Comparison of ENCODE assay signal across 14 cellular contexts in the genomic region with DNA sequence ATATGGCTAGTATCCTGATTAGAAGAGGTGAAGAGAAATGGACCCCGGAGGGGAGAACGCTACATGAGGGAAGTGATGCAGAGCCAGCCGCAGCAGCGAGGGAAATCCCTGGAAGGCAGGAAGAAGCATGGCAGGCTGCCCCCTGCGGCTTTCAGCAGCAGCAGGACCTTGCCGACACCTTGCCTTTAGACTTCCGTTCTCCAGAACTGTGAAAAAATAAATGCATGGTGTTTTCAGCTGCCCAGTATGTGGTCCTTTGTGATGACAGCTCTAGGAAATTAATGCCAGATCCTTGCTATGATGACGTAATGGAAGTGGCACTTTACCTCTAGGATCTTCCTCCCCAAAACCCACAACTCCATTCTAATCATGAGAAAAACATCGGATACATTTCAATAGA. TPM values are rescaled to one million over a fixed set of nuclear protein-coding genes. Genes with fewer than 3 reads are reported as not detected.
DNase-seq lines count a peak whose midpoint lies in the region; ATAC-seq and TF ChIP-seq lines count a peak whose summit lies in the region.
"Had no signal": no experiment of that assay in that cellular context is flagged by ENCODE, and none has a peak within 500 bp of the region (broad histone marks: within the 10 kb centered on the region; RNA-seq: fewer than 3 reads in every experiment).

No MANE protein-coding gene starts in this region.

- no peak overlapping the region for H3K27ac Mint-ChIP-seq in endothelial cell (ENCODE audit: unreplicated experiment)

- no peaks in the 10 kb centered on the region for H3K4me1 Mint-ChIP-seq in endothelial cell (ENCODE audit: unreplicated experiment)

- no peaks in the 10 kb centered on the region for H3K9me3 Mint-ChIP-seq in endothelial cell (ENCODE audit: unreplicated experiment)

- H3K27me3 Mint-ChIP-seq in endothelial cell (ENCODE audit: unreplicated experiment): peaks cover 1% of the 10 kb centered on the region

- H3K4me3 Mint-ChIP-seq in endothelial cell (ENCODE audit: unreplicated experiment): peak overlapping the region; percentile 20

- H3K36me3 Mint-ChIP-seq in endothelial cell (ENCODE audit: low read depth, unreplicated experiment): no peaks in the 10 kb centered on the region

- intact Hi-C loops in Right ventricle myocardium inferior (cut with DNase I): no loop called here

- peak; percentile 14 for DNase-seq in stimulated activated CD4-positive, alpha-beta T cell treated with anti-CD3 and anti-CD28 coated beads, Interleukin-15, amount 100 ng/mL, for 24 hours
- DNase-seq in stimulated activated CD4-positive, alpha-beta T cell treated with anti-CD3 and anti-CD28 coated beads, Interleukin-4, amount 100 ng/mL, for 1 hour: no peak
- peak; percentile 53 for DNase-seq in SK-N-DZ (ENCODE audit: low spot score)
- peak; percentile 16 for DNase-seq in endothelial cell (ENCODE audit: low spot score)
- no peak for DNase-seq in Right ventricle myocardium inferior (ENCODE audit: missing footprints)
- DNase-seq in stimulated activated CD4-positive, alpha-beta T cell treated with anti-CD3 and anti-CD28 coated beads, Interleukin-12 subunit alpha, Interleukin-12 subunit beta, amount 100 ng/mL, for 4 hours: no peak
- no peak for DNase-seq in NCI-H1092 (lab: John Stamatoyannopoulos, UW)
- DNase-seq: amniotic stem cell; DND-41; NCI-H1105 treated with DMSO at 0.1 percent for 48 hours; NCI-H774; SIG-M5; stimulated activated CD4-positive, alpha-beta T cell treated with anti-CD3 and anti-CD28 coated beads, Interleukin-1b, Interleukin-23, amount 100 ng/mL, for 48 hours had no signal

- ATAC-seq in HG03571 (IDR thresholded peaks at IDR 0.05; ENCODE audit: unreplicated experiment) (no peak), Right ventricle myocardium inferior (no peak)

- no peak for TF ChIP-seq CTCF in endothelial cell (IDR thresholded peaks at IDR 0.05; ENCODE audit: unreplicated experiment)

RNA-seq across cellular contexts. Expression of gene ZFP1, which starts 9.7 kb away (rescaled TPM):
- 18.0 and 18.2 TPM in 2 replicates for polyA plus RNA-seq in SK-N-DZ (2014; cell fraction: cytosol; rRNA removed)
- 11.1 and 12.0 TPM in 2 replicates for polyA plus RNA-seq in SK-N-DZ (2014; cell fraction: nucleus; rRNA removed)
- total RNA-seq in endothelial cell (ENCODE audit: unreplicated experiment) (12.0 TPM), Right ventricle myocardium inferior (5.8 TPM)

RNA-seq across cellular contexts. Expression of gene LDHD, which starts 22.1 kb away (rescaled TPM):
- polyA plus RNA-seq in SK-N-DZ (2014; cell fraction: cytosol; rRNA removed): 0.29 and 0.31 TPM in 2 replicates
- 2.2 and 3.5 TPM in 2 replicates for polyA plus RNA-seq in SK-N-DZ (2014; cell fraction: nucleus; rRNA removed)
- total RNA-seq in endothelial cell (ENCODE audit: unreplicated experiment) (0.36 TPM), Right ventricle myocardium inferior (71.8 TPM)

Comparison
In these comparisons a context has a peak if more than half of its experiments do, and no peak if none do; other contexts are left out.
1. DNase-seq: peak in stimulated activated CD4-positive, alpha-beta T cell treated with anti-CD3 and anti-CD28 coated beads, Interleukin-15, amount 100 ng/mL, for 24 hours (single experiment), SK-N-DZ (single experiment) and endothelial cell (single experiment); none in stimulated activated CD4-positive, alpha-beta T cell treated with anti-CD3 and anti-CD28 coated beads, Interleukin-4, amount 100 ng/mL, for 1 hour (single experiment), Right ventricle myocardium inferior (single experiment), stimulated activated CD4-positive, alpha-beta T cell treated with anti-CD3 and anti-CD28 coated beads, Interleukin-12 subunit alpha, Interleukin-12 subunit beta, amount 100 ng/mL, for 4 hours (single experiment) and NCI-H1092 (single experiment).
2. RNA of gene LDHD, which starts 22.1 kb away (total RNA-seq): 71.8 TPM in Right ventricle myocardium inferior (single experiment); 0.36 TPM in endothelial cell (single experiment); every median in the first group is over 10 times any median in the second.